Comparison of ENCODE assay signal across 11 cellular contexts in the genomic region with DNA sequence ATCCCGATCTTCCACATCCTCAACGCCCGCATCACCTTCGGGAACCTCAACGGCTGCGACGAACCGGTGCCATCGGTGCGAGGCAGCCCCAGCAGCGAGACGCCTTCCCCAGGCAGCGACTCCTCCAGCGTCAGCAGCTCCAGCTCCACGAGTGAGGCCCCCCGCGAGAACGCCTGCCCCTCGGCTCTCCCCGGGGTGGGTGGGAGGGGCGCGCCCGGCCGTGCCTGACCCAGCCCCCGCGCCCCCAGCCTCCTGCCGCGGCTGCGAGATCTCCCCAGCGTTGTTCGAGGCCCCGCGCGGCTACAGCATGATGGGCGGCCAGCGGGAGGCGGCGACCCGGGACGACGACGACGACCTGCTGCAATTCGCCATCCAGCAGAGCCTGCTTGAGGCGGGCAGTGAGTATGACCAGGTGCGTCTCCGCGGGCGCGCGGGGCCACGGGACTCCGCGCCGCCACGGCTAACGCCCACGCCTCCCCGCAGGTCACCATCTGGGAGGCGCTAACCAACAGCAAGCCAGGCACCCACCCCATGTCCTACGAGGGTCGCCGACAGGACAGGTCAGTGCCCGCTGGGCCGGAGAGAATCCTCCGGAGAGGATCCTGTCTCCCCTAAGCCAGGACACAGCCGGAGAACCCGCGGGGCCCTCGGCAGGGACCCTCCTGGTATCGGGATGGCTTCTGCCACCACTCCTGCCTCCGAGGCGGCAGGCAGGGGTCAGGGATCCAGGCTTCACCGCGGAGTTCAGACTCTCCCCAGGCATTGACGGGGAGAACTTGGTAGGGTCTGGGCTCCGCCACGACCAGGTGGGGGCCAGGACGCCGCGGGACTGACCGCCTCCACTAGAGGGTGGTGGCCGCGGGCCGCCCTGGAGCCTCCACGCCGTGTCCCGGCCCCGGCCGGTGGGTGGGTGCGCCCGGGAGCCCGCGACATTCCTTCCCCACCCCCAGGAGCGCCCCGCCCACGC. TPM values are rescaled to one million over a fixed set of nuclear protein-coding genes. Genes with fewer than 3 reads are reported as not detected.
DNase-seq lines count a peak whose midpoint lies in the region; TF ChIP-seq lines count a peak whose summit lies in the region.
"Had no signal": no experiment of that assay in that cellular context is flagged by ENCODE, and none has a peak within 500 bp of the region (broad histone marks: within the 10 kb centered on the region; RNA-seq: fewer than 3 reads in every experiment).

No MANE protein-coding gene starts in this region.

- H2AFZ ChIP-seq in trophoblast cell (ENCODE audit: insufficient read depth, low read length, poor library complexity), result no peak overlapping the region

- H3K18ac ChIP-seq in trophoblast cell (ENCODE audit: low read length), result no peak overlapping the region

- DNase-seq in BJ (ENCODE audit: low read depth) (no peak), trophoblast cell (peak in 1 of 2 donors; percentile 71), GF-D8 (lab: John Stamatoyannopoulos, UW) (no peak), cerebellum (ENCODE audit: low spot score) (no peak), T1000 (lab: John Stamatoyannopoulos, UW) (no peak), HCEC 1CT (no peak)
- no peak for DNase-seq in effector memory CD4-positive, alpha-beta T cell
- DNase-seq: Calu3, NCI-H1105 had no signal

- H3K4me1 ChIP-seq in HUES6 (ENCODE audit: control insufficient read depth, insufficient read depth, low read length) (peaks cover 34% of the 10 kb centered on the region), trophoblast cell (ENCODE audit: control insufficient read depth in 1 of 2, insufficient read depth in 2 of 2, low read length in 2 of 2) (peaks cover 16 to 24% of the 10 kb centered on the region in 2 experiments)
- peaks cover 49% of the 10 kb centered on the region for H3K4me1 ChIP-seq in effector memory CD4-positive, alpha-beta T cell (ENCODE audit: control insufficient read depth, insufficient read depth, low read length, poor library complexity, severe bottlenecking)

- H4K8ac ChIP-seq in trophoblast cell (ENCODE audit: low read depth, low read length), result no peak overlapping the region

- H3K27me3 ChIP-seq in BJ (ENCODE audit: control insufficient read depth, insufficient read depth, low read length) (no peaks in the 10 kb centered on the region), HUES6 (ENCODE audit: control insufficient read depth, insufficient read depth, low read length) (peaks cover 64% of the 10 kb centered on the region), trophoblast cell (ENCODE audit: insufficient read depth, low read length) (peaks cover 16% of the 10 kb centered on the region)
- no peaks in the 10 kb centered on the region for H3K27me3 ChIP-seq in effector memory CD4-positive, alpha-beta T cell (replicated peaks; ENCODE audit: control insufficient read depth, insufficient read depth, low read length, poor library complexity, severe bottlenecking)

- no peak overlapping the region for H2BK120ac ChIP-seq in trophoblast cell (ENCODE audit: insufficient read depth, low read length, poor library complexity)

- CTCF ChIA-PET in BJ (lab: Yijun Ruan, JAX), result interaction anchor here (0.7 to 4.1 kb wide), 11 partner anchors 8 to 244 kb away, joined by 3 to 32 read pairs (median 3); a partner anchor contains a TSS

- peak overlapping the region; percentile 66 for H3K4me2 ChIP-seq in trophoblast cell (ENCODE audit: low read length)

- peaks cover 2% of the 10 kb centered on the region for H3K79me1 ChIP-seq in trophoblast cell (ENCODE audit: low read length)

- H4K91ac ChIP-seq in trophoblast cell (ENCODE audit: low read depth, low read length), result no peak overlapping the region

- no peak for TF ChIP-seq CTCF in BJ (IDR thresholded peaks at IDR 0.05; ENCODE audit: insufficient read depth, low read depth, low read length)

- WGBS in trophoblast cell (ENCODE audit: extremely low coverage, insufficient coverage, insufficient read length), result no CpG with 5 or more reads among the region's 97 CpGs

- no peak overlapping the region for H4K12ac ChIP-seq in trophoblast cell (ENCODE audit: low read depth, low read length)

- H3K9ac ChIP-seq in HUES6 (ENCODE audit: low read length) (no peak overlapping the region), trophoblast cell (ENCODE audit: low read length) (no peak overlapping the region)

- H3K27ac ChIP-seq in HUES6 (ENCODE audit: low read depth, low read length) (no peak overlapping the region), trophoblast cell (ENCODE audit: low read depth, low read length) (no peak overlapping the region)
- H3K27ac ChIP-seq in effector memory CD4-positive, alpha-beta T cell (ENCODE audit: insufficient read depth, low read length, poor library complexity, severe bottlenecking), result no peak overlapping the region
- H3K27ac ChIP-seq: uterus had no signal

- H2BK5ac ChIP-seq in trophoblast cell (ENCODE audit: low read depth, low read length, poor library complexity), result no peak overlapping the region

- no peak overlapping the region for H2AK5ac ChIP-seq in trophoblast cell (ENCODE audit: low read length)

- no peak overlapping the region for H3K23ac ChIP-seq in trophoblast cell (ENCODE audit: low read length)

- no peak overlapping the region for H2BK12ac ChIP-seq in trophoblast cell (ENCODE audit: low read length)

- H3K4me3 ChIP-seq in BJ (ENCODE audit: low read depth, low read length) (peak overlapping the region; percentile 9), HUES6 (ENCODE audit: low read depth, low read length) (peak overlapping the region; percentile 61; the same call in 1 of the 2 replicates), trophoblast cell (ENCODE audit: low read depth, low read length) (no peak overlapping the region)
- H3K4me3 ChIP-seq in effector memory CD4-positive, alpha-beta T cell (ENCODE audit: insufficient read depth, low read depth, low read length, poor library complexity, severe bottlenecking), result peak overlapping the region; percentile 24
- H3K4me3 ChIP-seq: uterus had no signal

- H3K14ac ChIP-seq in trophoblast cell (ENCODE audit: low read length), result no peak overlapping the region

- H3K9me3 ChIP-seq in HUES6 (ENCODE audit: control insufficient read depth, insufficient read depth, low read depth, low read length) (0 out of 2 replicates have a peak, but pooled peaks cover 2% of the 10 kb centered on the region), trophoblast cell (ENCODE audit: insufficient read depth, low read depth, low read length) (peaks cover 16% of the 10 kb centered on the region)
- no peaks in the 10 kb centered on the region for H3K9me3 ChIP-seq in effector memory CD4-positive, alpha-beta T cell (ENCODE audit: control insufficient read depth, low read length)
- H3K9me3 ChIP-seq: uterus had no signal

- H3K4ac ChIP-seq in trophoblast cell (ENCODE audit: low read depth, low read length), result no peak overlapping the region

- no peaks in the 10 kb centered on the region for H3K79me2 ChIP-seq in trophoblast cell (ENCODE audit: control insufficient read depth, insufficient read depth, low read length, poor library complexity)

- H3K36me3 ChIP-seq in BJ (ENCODE audit: control insufficient read depth, insufficient read depth, low read length) (no peaks in the 10 kb centered on the region), HUES6 (ENCODE audit: control insufficient read depth, insufficient read depth, low read length) (0 out of 2 replicates have a peak, but pooled peaks cover 3% of the 10 kb centered on the region), trophoblast cell (ENCODE audit: control insufficient read depth in 1 of 2, insufficient read depth in 2 of 2, low read length in 2 of 2) (no peaks in the 10 kb centered on the region)
- no peaks in the 10 kb centered on the region for H3K36me3 ChIP-seq in effector memory CD4-positive, alpha-beta T cell (ENCODE audit: control insufficient read depth, insufficient read depth, low read length)
- H3K36me3 ChIP-seq: uterus had no signal

- POLR2A ChIA-PET in BJ (lab: Charles Lee), result no interaction called here

RNA-seq across cellular contexts. Expression of a gene that starts 10.0 kb away (rescaled TPM):
- 8.0 and 19.3 TPM in 2 replicates for polyA plus RNA-seq in BJ (2011; rRNA removed)
- 12.4 and 14.2 TPM in 2 replicates for polyA minus RNA-seq in BJ (2011; rRNA and poly(A)+ RNA removed)
- 10.5 and 11.5 TPM in 2 replicates for polyA plus RNA-seq in trophoblast cell (2013)
- 1.3 TPM for total RNA-seq in cerebellum

RNA-seq across cellular contexts. Expression of a gene that starts 19.8 kb away (rescaled TPM):
- polyA plus RNA-seq in BJ (2011; rRNA removed), result 1.9 and 3.1 TPM in 2 replicates
- 2.9 and 3.7 TPM in 2 replicates for polyA minus RNA-seq in BJ (2011; rRNA and poly(A)+ RNA removed)
- polyA plus RNA-seq in trophoblast cell (2013), result 1.6 and 1.9 TPM in 2 replicates
- total RNA-seq in cerebellum, result 28.6 TPM

RNA-seq across cellular contexts. Expression of a gene that starts 23.2 kb away (rescaled TPM):
- polyA plus RNA-seq in BJ (2011; rRNA removed), result 21.6 and 32.0 TPM in 2 replicates
- 28.2 and 37.6 TPM in 2 replicates for polyA minus RNA-seq in BJ (2011; rRNA and poly(A)+ RNA removed)
- 33.6 and 35.0 TPM in 2 replicates for polyA plus RNA-seq in trophoblast cell (2013)
- total RNA-seq in cerebellum, result 35.7 TPM

RNA-seq across cellular contexts. Expression of a gene that starts 44.2 kb away (rescaled TPM):
- polyA plus RNA-seq in BJ (2011; rRNA removed), result 26.8 and 38.7 TPM in 2 replicates
- polyA minus RNA-seq in BJ (2011; rRNA and poly(A)+ RNA removed), result 45.3 and 97.0 TPM in 2 replicates
- polyA plus RNA-seq in trophoblast cell (2013), result 17.1 and 19.5 TPM in 2 replicates
- 11.7 TPM for total RNA-seq in cerebellum

RNA-seq across cellular contexts. Expression of a gene that starts 45.9 kb away (rescaled TPM):
- 5.2 and 5.8 TPM in 2 replicates for polyA plus RNA-seq in BJ (2011; rRNA removed)
- polyA minus RNA-seq in BJ (2011; rRNA and poly(A)+ RNA removed), result 4.6 and 7.3 TPM in 2 replicates
- 2.3 and 2.8 TPM in 2 replicates for polyA plus RNA-seq in trophoblast cell (2013)
- 1.8 TPM for total RNA-seq in cerebellum
